ENCODE assay signal across 32 cellular contexts in the genomic region with DNA sequence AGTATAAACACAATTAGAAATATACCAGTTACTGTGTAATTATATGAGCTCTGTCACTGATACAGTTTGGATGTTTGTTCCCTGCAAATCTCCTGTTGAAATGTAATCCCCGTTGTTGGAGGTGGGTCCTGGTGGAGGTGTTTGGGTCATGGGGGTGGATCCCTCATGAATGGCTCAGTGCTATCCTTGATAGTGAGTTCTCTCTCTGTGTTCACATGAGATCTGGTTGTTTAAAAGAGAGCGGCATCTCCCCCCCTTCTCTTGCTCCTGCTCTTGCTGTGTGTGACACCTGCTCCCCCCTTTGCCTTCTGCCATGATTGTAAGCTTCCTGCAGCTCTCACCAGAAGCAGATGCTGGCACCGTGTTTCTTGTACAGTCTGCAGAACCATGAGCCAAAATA.
"Had no signal": no experiment of that assay in that cellular context is flagged by ENCODE, and none has a peak within 500 bp of the region (broad histone marks: within the 10 kb centered on the region; RNA-seq: fewer than 3 reads in every experiment).

No MANE protein-coding gene starts in this region.

- H3K27me3 ChIP-seq: heart right ventricle, right atrium auricular region, vagina had no signal

- H3K36me3 Mint-ChIP-seq: activated CD4-positive, alpha-beta memory T cell treated with anti-CD3 and anti-CD28 coated beads for 36 hours had no signal

- H3K4me3 Mint-ChIP-seq: activated CD4-positive, alpha-beta memory T cell treated with anti-CD3 and anti-CD28 coated beads for 36 hours; activated CD4-positive, alpha-beta T cell treated with anti-CD3 and anti-CD28 coated beads, Interleukin-2, amount 10 ng/mL, durations not matched to agents 24 days and 14 days; activated naive CD4-positive, alpha-beta T cell treated with anti-CD3 and anti-CD28 coated beads, Interleukin-2, amount 50 U/mL, for 24 hours; activated naive CD8-positive, alpha-beta T cell treated with anti-CD3 and anti-CD28 coated beads, Interleukin-2, amount 50 U/mL, for 24 hours; naive thymus-derived CD4-positive, alpha-beta T cell; neural crest cell; stimulated activated memory B cell treated with anti-CD40 and anti-IgM and Interleukin-4, amounts not matched to agents 10 μg/mL and 1 μg/mL and 100 μg/mL, for 72 hours; stimulated activated naive CD8-positive, alpha-beta T cell treated with anti-CD3 and anti-CD28 coated beads, Interleukin-15, amount 100 ng/mL, for 72 hours; T-helper 1 cell treated with Interleukin-12 subunit alpha and Interleukin-12 subunit beta and Interleukin-4 antibody, amounts not matched to agents 30 μg/mL and 1 μg/mL, for 36 hours; type B pancreatic cell had no signal

- H3K36me3 ChIP-seq: right atrium auricular region, vagina, WERI-Rb-1 had no signal

- FAIRE-seq: endothelial cell of umbilical vein had no signal

- DNase-seq: activated CD4-positive, alpha-beta memory T cell treated with anti-CD3 and anti-CD28 coated beads for 36 hours; activated CD4-positive, alpha-beta T cell treated with anti-CD3 and anti-CD28 coated beads, Interleukin-2, amount 10 ng/mL, durations not matched to agents 24 days and 14 days; activated CD4-positive, CD25-positive, alpha-beta regulatory T cell treated with anti-CD3 and anti-CD28 coated beads, Interleukin-2, amount 50 U/mL, for 72 hours; activated naive CD8-positive, alpha-beta T cell treated with anti-CD3 and anti-CD28 coated beads, Interleukin-2, amount 50 U/mL, for 24 hours; activated T-cell treated with anti-CD3 and anti-CD28 coated beads, Interleukin-2, amount 50 U/mL, for 48 hours; amygdala; caudate nucleus; foreskin fibroblast; heart right ventricle; left cardiac atrium; mammary epithelial cell; midbrain; naive thymus-derived CD4-positive, alpha-beta T cell; nucleus accumbens; stimulated activated CD4-positive, alpha-beta T cell treated with anti-CD3 and anti-CD28 coated beads, Interleukin-1b, Interleukin-23, amount 100 ng/mL, for 48 hours; stimulated activated CD4-positive, alpha-beta T cell treated with anti-CD3 and anti-CD28 coated beads, Interleukin-4, amount 100 ng/mL, for 4 hours; stimulated activated CD8-positive, alpha-beta memory T cell treated with anti-CD3 and anti-CD28 coated beads, Interleukin-4, amount 100 ng/mL, for 48 hours; stimulated activated naive CD8-positive, alpha-beta T cell treated with anti-CD3 and anti-CD28 coated beads, Interleukin-15, amount 100 ng/mL, for 72 hours; substantia nigra; T-helper 9 cell; WERI-Rb-1 had no signal

- H3K27ac Mint-ChIP-seq: activated CD4-positive, alpha-beta memory T cell treated with anti-CD3 and anti-CD28 coated beads for 36 hours; activated CD4-positive, alpha-beta T cell treated with anti-CD3 and anti-CD28 coated beads, Interleukin-2, amount 10 ng/mL, durations not matched to agents 24 days and 14 days; activated naive CD4-positive, alpha-beta T cell treated with anti-CD3 and anti-CD28 coated beads, Interleukin-2, amount 50 U/mL, for 24 hours; activated naive CD8-positive, alpha-beta T cell treated with anti-CD3 and anti-CD28 coated beads, Interleukin-2, amount 50 U/mL, for 24 hours; activated T-helper 2 cell treated with anti-CD3 and anti-CD28 coated beads, Interferon-gamma antibody, Interleukin-2, Interleukin-4, amounts not matched to agents 10 μg/mL and 5 μg/mL and 100 μg/mL, durations not matched to agents 14 hours and 24 hours and 36 hours; naive thymus-derived CD4-positive, alpha-beta T cell; stimulated activated memory B cell treated with anti-CD40 and anti-IgM and Interleukin-4, amounts not matched to agents 10 μg/mL and 1 μg/mL and 100 μg/mL, for 72 hours; stimulated activated naive CD8-positive, alpha-beta T cell treated with anti-CD3 and anti-CD28 coated beads, Interleukin-15, amount 100 ng/mL, for 72 hours; T-helper 1 cell treated with Interleukin-12 subunit alpha and Interleukin-12 subunit beta and Interleukin-4 antibody, amounts not matched to agents 30 μg/mL and 1 μg/mL, for 36 hours; type B pancreatic cell had no signal

- H3K4me1 ChIP-seq: vagina had no signal

- H3K27ac ChIP-seq: heart right ventricle, parathyroid adenoma, right atrium auricular region, vagina, WERI-Rb-1 had no signal

- H3K9me3 ChIP-seq: heart right ventricle, right atrium auricular region, vagina had no signal

- H3K27me3 Mint-ChIP-seq: activated CD4-positive, alpha-beta memory T cell treated with anti-CD3 and anti-CD28 coated beads for 36 hours; activated CD4-positive, alpha-beta T cell treated with anti-CD3 and anti-CD28 coated beads, Interleukin-2, amount 10 ng/mL, durations not matched to agents 24 days and 14 days; activated naive CD4-positive, alpha-beta T cell treated with anti-CD3 and anti-CD28 coated beads, Interleukin-2, amount 50 U/mL, for 24 hours; activated naive CD8-positive, alpha-beta T cell treated with anti-CD3 and anti-CD28 coated beads, Interleukin-2, amount 50 U/mL, for 24 hours; naive thymus-derived CD4-positive, alpha-beta T cell; stimulated activated memory B cell treated with anti-CD40 and anti-IgM and Interleukin-4, amounts not matched to agents 10 μg/mL and 1 μg/mL and 100 μg/mL, for 72 hours; stimulated activated naive CD8-positive, alpha-beta T cell treated with anti-CD3 and anti-CD28 coated beads, Interleukin-15, amount 100 ng/mL, for 72 hours had no signal

- H3K9me3 Mint-ChIP-seq: activated CD4-positive, alpha-beta memory T cell treated with anti-CD3 and anti-CD28 coated beads for 36 hours; activated CD4-positive, alpha-beta T cell treated with anti-CD3 and anti-CD28 coated beads, Interleukin-2, amount 10 ng/mL, durations not matched to agents 24 days and 14 days; activated naive CD4-positive, alpha-beta T cell treated with anti-CD3 and anti-CD28 coated beads, Interleukin-2, amount 50 U/mL, for 24 hours; activated naive CD8-positive, alpha-beta T cell treated with anti-CD3 and anti-CD28 coated beads, Interleukin-2, amount 50 U/mL, for 24 hours; activated T-helper 2 cell treated with anti-CD3 and anti-CD28 coated beads, Interferon-gamma antibody, Interleukin-2, Interleukin-4, amounts not matched to agents 10 μg/mL and 5 μg/mL and 100 μg/mL, durations not matched to agents 14 hours and 24 hours and 36 hours; naive thymus-derived CD4-positive, alpha-beta T cell; neural crest cell; stimulated activated memory B cell treated with anti-CD40 and anti-IgM and Interleukin-4, amounts not matched to agents 10 μg/mL and 1 μg/mL and 100 μg/mL, for 72 hours; stimulated activated naive CD8-positive, alpha-beta T cell treated with anti-CD3 and anti-CD28 coated beads, Interleukin-15, amount 100 ng/mL, for 72 hours; T-helper 1 cell treated with Interleukin-12 subunit alpha and Interleukin-12 subunit beta and Interleukin-4 antibody, amounts not matched to agents 30 μg/mL and 1 μg/mL, for 36 hours; type B pancreatic cell had no signal

- H3K4me3 ChIP-seq: heart right ventricle, right atrium auricular region, smooth muscle cell, vagina had no signal
